Comparison of ENCODE assay signal across 8 cellular contexts in the genomic region with DNA sequence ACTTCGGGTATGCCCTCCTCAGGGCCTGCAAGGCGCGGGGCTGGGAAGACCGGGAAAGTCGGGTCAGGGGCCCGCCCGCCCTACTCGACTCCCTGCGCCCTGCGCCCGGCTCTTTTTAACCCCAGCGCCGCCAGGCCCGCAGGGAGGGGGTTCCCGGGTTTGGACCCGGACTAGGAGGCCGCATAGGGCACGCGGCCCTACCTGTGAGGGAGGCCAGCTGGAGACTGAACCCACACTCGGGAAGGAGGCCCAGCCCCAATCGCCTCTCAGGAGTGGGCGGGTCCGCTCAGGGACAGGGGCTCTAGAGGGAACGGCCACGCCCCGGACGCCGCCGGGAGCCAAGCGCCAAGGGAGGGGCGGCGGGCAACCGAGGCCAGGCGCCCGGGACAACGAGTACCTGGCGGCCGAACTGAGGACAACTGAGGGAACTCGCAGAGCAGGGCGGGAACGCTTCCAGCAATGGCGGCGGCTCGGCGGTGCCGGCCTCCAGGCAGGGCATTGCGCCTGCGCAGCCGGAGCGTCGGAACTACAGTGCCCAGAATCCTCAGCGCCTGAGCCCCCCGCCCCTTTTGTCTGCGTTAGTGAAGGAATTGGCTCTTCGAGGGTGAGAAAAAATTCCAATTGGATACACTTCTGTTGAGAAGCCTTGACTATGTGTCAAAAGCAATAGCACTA. TPM values are rescaled to one million over a fixed set of nuclear protein-coding genes. Genes with fewer than 3 reads are reported as not detected.
A peak's percentile ranks its signal among the peaks of the same experiment; 100 is the strongest.
DNase-seq lines count a peak whose midpoint lies in the region; ATAC-seq and TF ChIP-seq lines count a peak whose summit lies in the region.

TSS of gene ZNF624 (minus strand) at position 484 of the 675 bp plus-strand sequence.

- peaks cover 15% of the 10 kb centered on the region for H3K4me1 Mint-ChIP-seq in CD14-positive monocyte
- H3K4me1 Mint-ChIP-seq in activated CD4-positive, alpha-beta memory T cell treated with anti-CD3 and anti-CD28 coated beads, Interleukin-2, amount 10 ng/mL, durations not matched to agents 7 days and 5 days = peaks cover 13% of the 10 kb centered on the region

- CTCF ChIA-PET in activated CD4-positive, alpha-beta memory T cell treated with anti-CD3 and anti-CD28 coated beads, Interleukin-2, amount 10 ng/mL, durations not matched to agents 7 days and 5 days (lab: Charles Lee) = interaction anchor here (1.2 kb wide), 1 partner anchor 64 kb away, joined by 5 read pairs; no protein-coding TSS in a partner anchor

- H3K4me3 ChIP-seq in duodenal mucosa (ENCODE audit: low read depth in 1 of 2, low read length in 2 of 2) = peak within 1 kb of the TSS; percentile 62 to 78
- peak within 1 kb of the TSS; percentile 70 to 73 (median 70) for H3K4me3 ChIP-seq in right lobe of liver

- intact Hi-C loops in CD14-positive monocyte (cut with micrococcal nuclease) (no loop called here), right lobe of liver (cut with DNase I) (no loop called here)

- peak within 1 kb of the TSS; percentile 86 to 92 for H3K4me3 Mint-ChIP-seq in CD14-positive monocyte
- peak within 1 kb of the TSS; percentile 71 for H3K4me3 Mint-ChIP-seq in activated CD4-positive, alpha-beta memory T cell treated with anti-CD3 and anti-CD28 coated beads, Interleukin-2, amount 10 ng/mL, durations not matched to agents 7 days and 5 days

- no peaks in the 10 kb centered on the region for H3K36me3 ChIP-seq in duodenal mucosa (ENCODE audit: control insufficient read depth in 1 of 2, insufficient read depth in 2 of 2, low read length in 2 of 2)
- H3K36me3 ChIP-seq in right lobe of liver = no peaks in the 10 kb centered on the region

- ATAC-seq in GM19372 (IDR thresholded peaks at IDR 0.05; ENCODE audit: low read depth, unreplicated experiment) = peak; percentile 97
- peak; percentile 84 for ATAC-seq in HG03521 (IDR thresholded peaks at IDR 0.05; ENCODE audit: unreplicated experiment)
- ATAC-seq in right lobe of liver = peak; percentile 96 to 99 (median 98)

- H3K4me1 ChIP-seq in duodenal mucosa (ENCODE audit: control insufficient read depth in 1 of 2, insufficient read depth in 2 of 2, low read length in 2 of 2) (peaks cover 10 to 11% of the 10 kb centered on the region in 2 donors), right lobe of liver (no peaks in the 10 kb centered on the region)

- DNase-seq in CD14-positive monocyte (ENCODE audit: low spot score) = peak; percentile 60
- peak; percentile 98 for DNase-seq in NCI-H748 (lab: John Stamatoyannopoulos, UW; ENCODE audit: unreplicated experiment)
- DNase-seq in activated CD4-positive, alpha-beta memory T cell treated with anti-CD3 and anti-CD28 coated beads, Interleukin-2, amount 10 ng/mL, durations not matched to agents 7 days and 5 days = peak; percentile 85
- peak; percentile 95 to 99 (median 98) for DNase-seq in right lobe of liver
- DNase-seq in stimulated activated CD4-positive, alpha-beta T cell treated with anti-CD3 and anti-CD28 coated beads, Interleukin-4, amount 100 ng/mL, for 24 hours = peak; percentile 90

- H3K36me3 Mint-ChIP-seq in CD14-positive monocyte = peaks cover 10 to 16% of the 10 kb centered on the region in 2 donors
- H3K36me3 Mint-ChIP-seq in activated CD4-positive, alpha-beta memory T cell treated with anti-CD3 and anti-CD28 coated beads, Interleukin-2, amount 10 ng/mL, durations not matched to agents 7 days and 5 days (ENCODE audit: low read depth) = no peaks in the 10 kb centered on the region

- peaks cover 2 to 11% (median 9%) of the 10 kb centered on the region in 3 donors for H3K27me3 Mint-ChIP-seq in CD14-positive monocyte (ENCODE audit: low read depth in 3 of 3)
- peaks cover 4% of the 10 kb centered on the region for H3K27me3 Mint-ChIP-seq in activated CD4-positive, alpha-beta memory T cell treated with anti-CD3 and anti-CD28 coated beads, Interleukin-2, amount 10 ng/mL, durations not matched to agents 7 days and 5 days

- peak; percentile 92 for TF ChIP-seq POLR2A in right lobe of liver (IDR thresholded peaks at IDR 0.05)

- H3K27ac Mint-ChIP-seq in CD14-positive monocyte = peak within 1 kb of the TSS in 5 of 7 donors; percentile 37 to 80 (median 64)
- H3K27ac Mint-ChIP-seq in activated CD4-positive, alpha-beta memory T cell treated with anti-CD3 and anti-CD28 coated beads, Interleukin-2, amount 10 ng/mL, durations not matched to agents 7 days and 5 days = peak within 1 kb of the TSS; percentile 40

- H3K9me3 ChIP-seq in duodenal mucosa (ENCODE audit: control insufficient read depth in 1 of 2, low read length in 2 of 2) (no peaks in the 10 kb centered on the region), right lobe of liver (no peaks in the 10 kb centered on the region)

- 0% methylated on average over 21 of the region's 55 CpGs for WGBS in right lobe of liver (ENCODE audit: insufficient coverage, low coverage, low lambda C conversion rate, missing lambda C conversion rate)

- H3K27ac ChIP-seq in duodenal mucosa (ENCODE audit: low read depth, low read length) = peak within 1 kb of the TSS; percentile 61
- H3K27ac ChIP-seq in right lobe of liver = peak within 1 kb of the TSS; percentile 87 to 92 (median 90)

- TF ChIP-seq CTCF in CD14-positive monocyte (IDR thresholded peaks at IDR 0.05) = no peak
- TF ChIP-seq CTCF in right lobe of liver (IDR thresholded peaks at IDR 0.05) = no peak

- H3K27me3 ChIP-seq in duodenal mucosa (ENCODE audit: control insufficient read depth in 1 of 2, insufficient read depth in 2 of 2, low read length in 2 of 2) = no peaks in the 10 kb centered on the region
- no peaks in the 10 kb centered on the region for H3K27me3 ChIP-seq in right lobe of liver

- H3K9me3 Mint-ChIP-seq in CD14-positive monocyte = peaks cover 3 to 26% (median 15%) of the 10 kb centered on the region in 7 donors
- H3K9me3 Mint-ChIP-seq in activated CD4-positive, alpha-beta memory T cell treated with anti-CD3 and anti-CD28 coated beads, Interleukin-2, amount 10 ng/mL, durations not matched to agents 7 days and 5 days = no peaks in the 10 kb centered on the region

- POLR2A ChIA-PET in activated CD4-positive, alpha-beta memory T cell treated with anti-CD3 and anti-CD28 coated beads, Interleukin-2, amount 10 ng/mL, durations not matched to agents 7 days and 5 days (lab: Charles Lee) = interaction anchor here (1.2 kb wide), 1 partner anchor 117 kb away, joined by 6 read pairs; no protein-coding TSS in a partner anchor

- peak within 1 kb of the TSS; percentile 73 to 75 for H3K9ac ChIP-seq in duodenal mucosa (ENCODE audit: low read depth in 1 of 2, low read length in 2 of 2)

RNA-seq across cellular contexts. Expression of gene ZNF624, which starts in this region (rescaled TPM):
- 1 to 10 TPM in 1 of 2 donors, under 1 TPM in 1; 0.45 to 3.2 TPM for polyA plus RNA-seq in CD14-positive monocyte
- total RNA-seq in activated CD4-positive, alpha-beta memory T cell treated with anti-CD3 and anti-CD28 coated beads, Interleukin-2, amount 10 ng/mL, durations not matched to agents 7 days and 5 days = 1 to 10 TPM; 4.4 to 5.6 TPM
- 1 to 10 TPM in 3 of 6 experiments, under 1 TPM in 3; 0.55 to 1.2 (median 0.89) TPM for total RNA-seq in right lobe of liver

Comparison
In these comparisons a context has a peak if more than half of its experiments do, and no peak if none do; other contexts are left out.
1. Peak in every context shown above with its lines: DNase-seq, ATAC-seq, H3K4me3 ChIP-seq and H3K27ac ChIP-seq.